ENCODE assay signal across 19 cellular contexts in the genomic region with DNA sequence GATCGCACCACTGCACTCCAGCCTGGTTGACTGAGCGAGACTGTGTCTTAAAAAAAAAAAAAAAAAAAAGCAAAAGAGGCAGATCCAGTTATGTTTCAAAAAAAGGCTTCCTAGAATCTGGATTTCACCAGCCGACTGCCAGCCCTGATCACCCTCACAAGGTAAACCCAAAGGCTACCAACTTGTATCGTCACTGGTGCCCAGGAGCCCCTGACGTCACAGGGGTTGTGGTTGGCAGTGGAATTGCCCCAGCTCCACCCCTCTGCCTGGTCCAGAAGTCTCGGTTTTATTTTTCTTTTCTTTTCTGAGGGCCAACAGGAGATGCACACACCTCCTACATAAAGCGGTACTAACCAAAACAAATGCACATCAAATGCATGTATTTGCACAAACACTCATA. TPM values are rescaled to one million over a fixed set of nuclear protein-coding genes. Genes with fewer than 3 reads are reported as not detected.
DNase-seq lines count a peak whose midpoint lies in the region; ATAC-seq, FAIRE-seq and TF ChIP-seq lines count a peak whose summit lies in the region.
"Had no signal": no experiment of that assay in that cellular context is flagged by ENCODE, and none has a peak within 500 bp of the region (broad histone marks: within the 10 kb centered on the region; RNA-seq: fewer than 3 reads in every experiment).

No MANE protein-coding gene starts in this region.

- H3K36me3 Mint-ChIP-seq in MCF 10A (ENCODE audit: insufficient read depth, unreplicated experiment), result no peaks in the 10 kb centered on the region
- H3K36me3 Mint-ChIP-seq: CD8-positive, alpha-beta T cell had no signal

- BruUV-seq in MCF 10A (replicated peaks; lab: Mats Ljungman, UMichigan), result no TSS peak
- BruUV-seq in GM12878 (replicated peaks; lab: Mats Ljungman, UMichigan), result no TSS peak

- no peak overlapping the region for H3K4me3 Mint-ChIP-seq in MCF 10A (ENCODE audit: unreplicated experiment)
- H3K4me3 Mint-ChIP-seq: CD8-positive, alpha-beta T cell had no signal

- H3K9me3 Mint-ChIP-seq in MCF 10A (ENCODE audit: unreplicated experiment), result no peaks in the 10 kb centered on the region
- H3K9me3 Mint-ChIP-seq: CD8-positive, alpha-beta T cell had no signal

- FAIRE-seq in GM12878 (lab: Jason Lieb, UNC), result no peak
- FAIRE-seq: HTR-8/SVneo had no signal

- TF ChIP-seq RAD21 in GM12878 (IDR thresholded peaks at IDR 0.05; ENCODE audit: insufficient read depth, low read depth, low read length), result no peak

- H3K4me3 ChIP-seq in breast epithelium (no peak overlapping the region), MM.1S (ENCODE audit: low read length) (peak overlapping the region; percentile 22; the same call in 1 of the 2 replicates), GM12878 (no peak overlapping the region), stomach (no peak overlapping the region)
- H3K4me3 ChIP-seq: BLaER1 treated with 17β-estradiol and CSF1 and Interleukin-3, amounts not matched to agents 10 nM and 100 nM had no signal

- no peaks in the 10 kb centered on the region for H3F3A ChIP-seq in MM.1S (ENCODE audit: insufficient read depth, low read length)

- no peak overlapping the region for H3K27ac Mint-ChIP-seq in MCF 10A (ENCODE audit: low read depth, unreplicated experiment)
- H3K27ac Mint-ChIP-seq: CD8-positive, alpha-beta T cell had no signal

- TF ChIP-seq EP300 in GM12878 (IDR thresholded peaks at IDR 0.05; ENCODE audit: borderline replicate concordance in 1 of 2, control insufficient read depth in 1 of 2, low read depth in 2 of 2, low read length in 2 of 2) (no peak), stomach (IDR thresholded peaks at IDR 0.05) (no peak)

- intact Hi-C loops in breast epithelium (cut with DNase I; ENCODE audit: low total_unique reads), result no loop called here
- intact Hi-C loops in MCF 10A (cut with micrococcal nuclease), result no loop called here
- intact Hi-C loops in GM12878 (cut with micrococcal nuclease; ENCODE audit: unreplicated experiment), result no loop called here
- intact Hi-C loops in stomach (cut with DNase I; ENCODE audit: low total_unique reads), result no loop called here

- H2AFZ ChIP-seq in MM.1S (ENCODE audit: low read length) (no peak overlapping the region), GM12878 (ENCODE audit: control insufficient read depth, low read depth, low read length) (no peak overlapping the region)

- H3K4me2 ChIP-seq in MM.1S (ENCODE audit: low read depth, low read length), result peak overlapping the region; percentile 58
- no peak overlapping the region for H3K4me2 ChIP-seq in GM12878 (ENCODE audit: control insufficient read depth, insufficient read depth)

- no peaks in the 10 kb centered on the region for H4K20me1 ChIP-seq in MM.1S (ENCODE audit: insufficient read depth, low read length)
- no peaks in the 10 kb centered on the region; the same call in 1 of the 2 replicates for H4K20me1 ChIP-seq in GM12878 (ENCODE audit: control insufficient read depth, insufficient read depth)

- in situ Hi-C loops in GM12878 (cut with MboI), result loop anchor here (5.0 kb wide), 1 partner anchor 175 kb away; no protein-coding TSS in a partner anchor

- RAD21 ChIA-PET in GM12878 (lab: Charles Lee; ENCODE audit: unreplicated experiment), result no interaction called here

- CTCF ChIA-PET in MCF 10A (lab: Yijun Ruan, JAX) (interaction anchor here (0.5 to 2.0 kb wide), 3 partner anchors 174 to 556 kb away, joined by 3 to 5 read pairs (median 3); no protein-coding TSS in a partner anchor), GM12878 (lab: Yijun Ruan, JAX) (interaction anchor here (0.6 kb wide), 1 partner anchor 162 kb away, joined by 3 read pairs; no protein-coding TSS in a partner anchor)

- no peaks in the 10 kb centered on the region for H3K9me2 ChIP-seq in MM.1S (replicated peaks; ENCODE audit: insufficient read depth, low read length)

- H3K36me3 ChIP-seq in breast epithelium, result no peaks in the 10 kb centered on the region
- no peaks in the 10 kb centered on the region for H3K36me3 ChIP-seq in MM.1S (replicated peaks; ENCODE audit: insufficient read depth, low read length)
- H3K36me3 ChIP-seq in GM12878 (ENCODE audit: control insufficient read depth in 2 of 2, insufficient read depth in 2 of 2, low read length in 1 of 2), result no peaks in the 10 kb centered on the region
- H3K36me3 ChIP-seq in stomach, result no peaks in the 10 kb centered on the region
- H3K36me3 ChIP-seq: BLaER1 treated with 17β-estradiol and CSF1 and Interleukin-3, amounts not matched to agents 10 nM and 100 nM had no signal

- peak in 1 of 2 donors; percentile 64 for DNase-seq in breast epithelium (ENCODE audit: low spot score in 2 of 2)
- DNase-seq in MCF 10A (ENCODE audit: unreplicated experiment), result no peak
- DNase-seq in MM.1S, result peak; percentile 61
- no peak for DNase-seq in GM12878 (ENCODE audit: low read depth, low spot score)
- no peak for DNase-seq in 8988T
- no peak for DNase-seq in cortex of kidney (lab: John Stamatoyannopoulos, UW)
- no peak for DNase-seq in stomach
- DNase-seq: CD8-positive, alpha-beta T cell; DND-41; HCEC 1CT; Kasumi-1; NCI-H1694 treated with DMSO at 0.1 percent for 48 hours; NCI-H2107; NCI-H226; NCI-H524 had no signal

- TF ChIP-seq POLR2A in breast epithelium (IDR thresholded peaks at IDR 0.05) (no peak), GM12878 (IDR thresholded peaks at IDR 0.05; ENCODE audit: low read depth, low read length) (no peak), stomach (IDR thresholded peaks at IDR 0.05) (no peak)

- H3K27ac ChIP-seq in breast epithelium (peak overlapping the region; percentile 66 to 71), MM.1S (ENCODE audit: low read length) (no peak overlapping the region), GM12878 (ENCODE audit: control insufficient read depth, insufficient read depth) (no peak overlapping the region), stomach (no peak overlapping the region)
- H3K27ac ChIP-seq: BLaER1 treated with 17β-estradiol and CSF1 and Interleukin-3, amounts not matched to agents 10 nM and 100 nM had no signal

- H3K9ac ChIP-seq in MM.1S (ENCODE audit: low read length) (no peak overlapping the region), GM12878 (ENCODE audit: control insufficient read depth, insufficient read depth, low read length) (no peak overlapping the region)
- H3K9ac ChIP-seq: BLaER1 treated with 17β-estradiol and CSF1 and Interleukin-3, amounts not matched to agents 10 nM and 100 nM had no signal

- no peaks in the 10 kb centered on the region for H3K27me3 Mint-ChIP-seq in MCF 10A (ENCODE audit: insufficient read depth, unreplicated experiment)

- POLR2A ChIA-PET in MCF 10A (lab: Yijun Ruan, JAX) (interaction anchor here (1.5 kb wide), 1 partner anchor 183 kb away, joined by 4 read pairs; no protein-coding TSS in a partner anchor), GM12878 (lab: Charles Lee) (interaction anchor here (0.6 to 0.7 kb wide), 2 partner anchors 14 to 1065 kb away, joined by 7 to 9 read pairs; no protein-coding TSS in a partner anchor)

- peaks cover 18% of the 10 kb centered on the region for H3K4me1 Mint-ChIP-seq in MCF 10A (ENCODE audit: insufficient read depth, unreplicated experiment)

- H3K79me2 ChIP-seq in MM.1S (ENCODE audit: low read length), result no peaks in the 10 kb centered on the region
- no peaks in the 10 kb centered on the region for H3K79me2 ChIP-seq in GM12878 (ENCODE audit: control insufficient read depth, insufficient read depth, low read length)

- 25% methylated on average over 6 of the region's 7 CpGs for WGBS in GM12878 (ENCODE audit: insufficient coverage, insufficient replicate concordance, low lambda C conversion rate, missing lambda C conversion rate)
- 57 to 74% (median 60%) methylated on average over 7 of the region's 7 CpGs for WGBS in stomach, 5 donors

- H3K9me3 ChIP-seq in breast epithelium (no peaks in the 10 kb centered on the region), MM.1S (replicated peaks; ENCODE audit: insufficient read depth, low read length) (no peaks in the 10 kb centered on the region), GM12878 (replicated peaks; ENCODE audit: control insufficient read depth, insufficient read depth, low read length) (no peaks in the 10 kb centered on the region), stomach (no peaks in the 10 kb centered on the region)
- H3K9me3 ChIP-seq: BLaER1 treated with 17β-estradiol and CSF1 and Interleukin-3, amounts not matched to agents 10 nM and 100 nM had no signal

- SMC1A ChIA-PET in GM12878 (lab: Charles Lee; ENCODE audit: uncharacterized antibody, unreplicated experiment), result no interaction called here

- 0 out of 3 replicates have a peak, but pooled peaks have one; percentile 19 for ATAC-seq in GM12878
- ATAC-seq: CD8-positive, alpha-beta T cell; Panc1; Right ventricle myocardium inferior had no signal

- peaks cover 0 to 5% of the 10 kb centered on the region in 2 donors for H3K4me1 ChIP-seq in breast epithelium
- 0 out of 2 replicates have a peak, but pooled peaks cover 7% of the 10 kb centered on the region for H3K4me1 ChIP-seq in MM.1S (ENCODE audit: low read length)
- no peaks in the 10 kb centered on the region for H3K4me1 ChIP-seq in GM12878 (ENCODE audit: control insufficient read depth, insufficient read depth, low read length)
- peaks cover 21 to 30% (median 27%) of the 10 kb centered on the region in 4 donors for H3K4me1 ChIP-seq in stomach

- H3K27me3 ChIP-seq in breast epithelium (peaks cover 0 to 15% of the 10 kb centered on the region in 2 donors), MM.1S (replicated peaks; ENCODE audit: insufficient read depth, low read length) (peaks cover 41% of the 10 kb centered on the region), GM12878 (replicated peaks in 1 of 2; ENCODE audit: control insufficient read depth in 2 of 2, insufficient read depth in 2 of 2, low read length in 1 of 2) (peaks cover 2 to 12% of the 10 kb centered on the region in 2 experiments), stomach (peaks cover 17 to 71% (median 40%) of the 10 kb centered on the region in 3 donors)

- TF ChIP-seq CTCF in breast epithelium (IDR thresholded peaks at IDR 0.05) (no peak), MCF 10A (IDR thresholded peaks at IDR 0.05; ENCODE audit: unreplicated experiment) (no peak), MM.1S (IDR thresholded peaks at IDR 0.05; ENCODE audit: low read length) (no peak), GM12878 (IDR thresholded peaks at IDR 0.05 in 2 of 3, conservative IDR thresholded peaks at IDR 0.05 in 1 of 3; ENCODE audit: control insufficient read depth in 2 of 3, extremely low read depth in 1 of 3, insufficient read depth in 1 of 3, low read depth in 3 of 3, low read length in 3 of 3) (no peak), stomach (IDR thresholded peaks at IDR 0.05) (no peak)

RNA-seq across cellular contexts. Expression of gene LMX1B, which starts 6.0 kb away (rescaled TPM):
- 10 to 100 TPM in 1 of 3 donors, 1 to 10 TPM in 1, under 1 TPM in 1; 0.16 to 20.3 (median 9.2) TPM for total RNA-seq in breast epithelium
- total RNA-seq in MCF 10A (2022), result 3.4 and 3.9 TPM in 2 replicates
- total RNA-seq in GM12878 (2013; cell fraction: nucleolus; rRNA removed), result not detected in 2 replicates
- not detected in 2 replicates for total RNA-seq in GM12878 (2014; rRNA removed)
- total RNA-seq in GM12878 (2014; rRNA removed; fragmentation: Illumina TruSeq; extraction: Trizol), result not detected in 2 replicates
- total RNA-seq in GM12878 (2021), result 0.03 TPM in 1 of 2 replicates, not detected in the other
- polyA plus RNA-seq in GM12878 (2011; ENCODE audit: low read depth), result not detected
- polyA plus RNA-seq in GM12878 (2011; rRNA removed), result not detected in 2 replicates
- not detected in 2 replicates for polyA plus RNA-seq in GM12878 (2011; cell fraction: cytosol; rRNA removed)
- polyA plus RNA-seq in GM12878 (2011; cell fraction: nucleus; rRNA removed), result not detected in 2 replicates
- not detected in 2 replicates for polyA plus RNA-seq in GM12878 (2012)
- polyA plus RNA-seq in GM12878 (2014; fragmentation: Illumina TruSeq; extraction: Trizol), result not detected in 2 replicates
- not detected for polyA plus RNA-seq in GM12878 (2014; fragmentation: Nextera tagmentation; extraction: Ambion mirVana)
- not detected in 2 replicates for polyA plus RNA-seq in GM12878 (2014; rRNA removed)
- polyA plus RNA-seq in GM12878 (2016; fragmentation: Nextera tagmentation; extraction: Ambion mirVana), result not detected
- polyA minus RNA-seq in GM12878 (2011; rRNA and poly(A)+ RNA removed), result not detected in 2 replicates
- polyA minus RNA-seq in GM12878 (2011; cell fraction: cytosol; rRNA and poly(A)+ RNA removed), result not detected in 2 replicates
- not detected in 2 replicates for polyA minus RNA-seq in GM12878 (2011; cell fraction: nucleus; rRNA and poly(A)+ RNA removed)
- not detected for total RNA-seq in stomach
- polyA plus RNA-seq in stomach, result under 1 TPM in 1 of 3 donors, not detected in 2; 0.20 TPM
- total RNA-seq: CD8-positive, alpha-beta T cell had no signal

Comparison
In these comparisons a context has a peak if more than half of its experiments do, and no peak if none do; other contexts are left out.
1. H3K27ac ChIP-seq: peak in breast epithelium (2 of 2); none in MM.1S (single experiment), GM12878 (single experiment) and stomach (0 of 5).